Comparison of ENCODE assay signal across 8 cellular contexts in the genomic region with DNA sequence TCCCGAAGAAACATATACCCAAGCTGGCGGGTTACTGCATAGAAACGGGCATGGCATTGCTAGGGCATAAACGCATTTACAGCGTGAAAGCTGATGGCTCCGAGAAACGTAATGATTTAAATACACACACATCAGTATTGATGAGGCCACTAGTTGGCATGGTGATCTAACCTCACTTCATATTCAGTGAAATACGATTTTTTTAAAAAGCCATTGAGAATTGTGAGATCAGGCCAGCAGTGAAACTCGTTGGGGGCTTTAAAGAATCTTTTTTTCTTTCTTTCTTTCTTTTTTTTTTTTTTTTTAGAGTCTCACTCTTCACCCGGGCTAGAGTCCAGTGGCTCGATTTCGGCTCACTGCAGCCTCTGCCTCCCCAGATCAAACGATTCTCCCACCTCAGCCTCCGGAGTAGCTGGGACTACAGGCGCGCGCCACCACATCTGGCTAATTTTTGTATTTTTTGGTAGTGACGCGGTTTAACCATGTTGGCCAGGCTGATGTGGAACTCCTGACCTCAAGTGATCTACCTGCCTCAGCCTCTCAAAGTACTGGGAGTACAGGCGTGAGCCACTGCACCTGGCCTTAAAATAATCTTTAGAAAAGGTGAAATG. TPM values are rescaled to one million over a fixed set of nuclear protein-coding genes. Genes with fewer than 3 reads are reported as not detected.
DNase-seq lines count a peak whose midpoint lies in the region; FAIRE-seq and TF ChIP-seq lines count a peak whose summit lies in the region.

No MANE protein-coding gene starts in this region.

- H3K36me3 ChIP-seq in GM23248 (ENCODE audit: low read depth) (peaks cover under 1% of the 10 kb centered on the region), right atrium auricular region (no peaks in the 10 kb centered on the region)

- H3F3A ChIP-seq in GM23248 (ENCODE audit: insufficient read depth) = peaks cover 57% of the 10 kb centered on the region

- H4K20me1 ChIP-seq in GM23248 (ENCODE audit: insufficient read depth) = 0 out of 2 replicates have a peak, but pooled peaks cover under 1% of the 10 kb centered on the region

- WGBS in GM23248 (ENCODE audit: low coverage in 1 of 2, low lambda C conversion rate in 2 of 2, missing lambda C conversion rate in 2 of 2), 2 experiments = 45% methylated on average over 20 of the region's 20 CpGs

- H3K9me3 ChIP-seq in GM23248 (ENCODE audit: low read depth) (no peaks in the 10 kb centered on the region), right atrium auricular region (no peaks in the 10 kb centered on the region)

- H3K27ac ChIP-seq in GM23248 (peak overlapping the region; percentile 99), right atrium auricular region (peak overlapping the region; percentile 98 to 99), skin epidermis (peak overlapping the region; percentile 91 to 100 (median 95))

- peaks cover 6% of the 10 kb centered on the region for H3K27me3 Mint-ChIP-seq in T-helper 2 cell treated with Interferon-gamma antibody and Interleukin-4, amounts not matched to agents 5 μg/mL and 100 μg/mL, for 36 hours (ENCODE audit: low read depth)

- DNase-seq in GM23248 (peak; percentile 61), right atrium auricular region (ENCODE audit: low spot score) (no peak), nucleus accumbens (lab: John Stamatoyannopoulos, UW) (no peak), H54 (ENCODE audit: insufficient read length, low spot score) (no peak), NCI-H226 (no peak)
- DNase-seq in T-helper 2 cell treated with Interferon-gamma antibody and Interleukin-4, amounts not matched to agents 5 μg/mL and 100 μg/mL, for 36 hours (ENCODE audit: low spot score) = no peak
- DNase-seq in activated effector memory CD4-positive, alpha-beta T cell treated with Interleukin-2 at 50 U/mL for 16 hours = no peak

- in situ Hi-C loops in GM23248 (cut with MboI) = no loop called here

- no peaks in the 10 kb centered on the region for H3K9me2 ChIP-seq in GM23248 (ENCODE audit: insufficient read depth)

- peak overlapping the region; percentile 95 for H3K9ac ChIP-seq in GM23248

- no peaks in the 10 kb centered on the region for H3K9me3 Mint-ChIP-seq in T-helper 2 cell treated with Interferon-gamma antibody and Interleukin-4, amounts not matched to agents 5 μg/mL and 100 μg/mL, for 36 hours

- no peak for TF ChIP-seq POLR2A in H54 (IDR thresholded peaks at IDR 0.05; ENCODE audit: low read depth, low read length)

- peaks cover 47% of the 10 kb centered on the region for H3K79me2 ChIP-seq in GM23248 (ENCODE audit: insufficient read depth)

- no peak for TF ChIP-seq CTCF in right atrium auricular region (IDR thresholded peaks at IDR 0.05)

- H3K4me1 ChIP-seq in GM23248 (ENCODE audit: insufficient read depth) = peaks cover 52% of the 10 kb centered on the region
- peaks cover 0 to 28% of the 10 kb centered on the region in 2 donors for H3K4me1 ChIP-seq in right atrium auricular region

- H3K27me3 ChIP-seq in GM23248 (replicated peaks; ENCODE audit: insufficient read depth) (no peaks in the 10 kb centered on the region), right atrium auricular region (no peaks in the 10 kb centered on the region)

- peak overlapping the region; percentile 45 for H2AFZ ChIP-seq in GM23248

- H3K36me3 Mint-ChIP-seq in T-helper 2 cell treated with Interferon-gamma antibody and Interleukin-4, amounts not matched to agents 5 μg/mL and 100 μg/mL, for 36 hours (ENCODE audit: low read depth) = peaks cover 8% of the 10 kb centered on the region

- H3K4me1 Mint-ChIP-seq in T-helper 2 cell treated with Interferon-gamma antibody and Interleukin-4, amounts not matched to agents 5 μg/mL and 100 μg/mL, for 36 hours (ENCODE audit: low read depth) = peaks cover 35% of the 10 kb centered on the region

- no peak for FAIRE-seq in H54 (lab: Jason Lieb, UNC)

- H3K4me3 Mint-ChIP-seq in T-helper 2 cell treated with Interferon-gamma antibody and Interleukin-4, amounts not matched to agents 5 μg/mL and 100 μg/mL, for 36 hours = peak overlapping the region; percentile 90

- H3K27ac Mint-ChIP-seq in T-helper 2 cell treated with Interferon-gamma antibody and Interleukin-4, amounts not matched to agents 5 μg/mL and 100 μg/mL, for 36 hours = no peak overlapping the region

- H3K4me3 ChIP-seq in GM23248 (peak overlapping the region; percentile 84), right atrium auricular region (peak overlapping the region; percentile 49 to 97), skin epidermis (peak overlapping the region; percentile 56 to 87 (median 81))

- H3K4me2 ChIP-seq in GM23248 (ENCODE audit: unreplicated experiment) = peak overlapping the region; percentile 81

RNA-seq across cellular contexts. Expression of a gene that starts 2.4 kb away (rescaled TPM):
- total RNA-seq in GM23248 (2014; rRNA removed; shearing (Covaris generic)) = 43.6 and 51.7 TPM in 2 replicates
- 6.8 and 8.4 TPM in 2 replicates for polyA plus RNA-seq in GM23248 (2016; fragmentation: Nextera tagmentation; extraction: Ambion mirVana)
- total RNA-seq in right atrium auricular region = 10 to 100 TPM; 55.1 to 98.1 TPM
